8 cellular contexts compared by ENCODE assay signal in genomic region chr12:82527165-82527780, GRCh38.
A peak's percentile ranks its signal among the peaks of the same experiment; 100 is the strongest.
DNase-seq lines count a peak whose midpoint lies in the region; ATAC-seq and TF ChIP-seq lines count a peak whose summit lies in the region.

No MANE protein-coding gene starts in this region.

- no peaks in the 10 kb centered on the region for H3K9me2 ChIP-seq in PC-3 (replicated peaks; ENCODE audit: low read length)

- no peak overlapping the region for H3K23ac ChIP-seq in mesendoderm (ENCODE audit: low read length)

- H3K27me3 ChIP-seq in PC-3 (ENCODE audit: low read length) (no peaks in the 10 kb centered on the region), mesendoderm (ENCODE audit: insufficient read depth, low read length, poor library complexity) (no peaks in the 10 kb centered on the region)

- no peaks in the 10 kb centered on the region for H3K4me1 Mint-ChIP-seq in activated CD8-positive, alpha-beta memory T cell treated with anti-CD3 and anti-CD28 coated beads, Interleukin-2, amount 10 ng/mL, durations not matched to agents 7 days and 5 days

- no peak overlapping the region for H3K56ac ChIP-seq in mesendoderm (ENCODE audit: low read length)

- H3K27ac ChIP-seq in PC-3 (ENCODE audit: low read length), result no peak overlapping the region
- H3K27ac ChIP-seq in mesendoderm (ENCODE audit: low read depth, low read length), result no peak overlapping the region

- no peak overlapping the region for H2BK5ac ChIP-seq in mesendoderm (ENCODE audit: low read length)

- H2AK5ac ChIP-seq in mesendoderm (ENCODE audit: low read length), result no peak overlapping the region

- no peak for ATAC-seq in activated CD8-positive, alpha-beta memory T cell treated with anti-CD3 and anti-CD28 coated beads, Interleukin-2, amount 10 ng/mL, durations not matched to agents 7 days and 5 days
- ATAC-seq in GM21529 (IDR thresholded peaks at IDR 0.05; ENCODE audit: unreplicated experiment) (peak; percentile 69), PC-3 (peak; percentile 60), HG02884 (IDR thresholded peaks at IDR 0.05; ENCODE audit: unreplicated experiment) (no peak)

- POLR2A ChIA-PET in PC-3 (lab: Charles Lee; ENCODE audit: unreplicated experiment), result interaction anchor here (0.5 kb wide), 1 partner anchor 212 kb away, joined by 5 read pairs; no protein-coding TSS in a partner anchor

- BruUV-seq in PC-3 (replicated peaks; lab: Mats Ljungman, UMichigan), result no TSS peak

- H3K27ac Mint-ChIP-seq in activated CD8-positive, alpha-beta memory T cell treated with anti-CD3 and anti-CD28 coated beads, Interleukin-2, amount 10 ng/mL, durations not matched to agents 7 days and 5 days, result no peak overlapping the region

- no peaks in the 10 kb centered on the region for H3K4me1 ChIP-seq in PC-3 (ENCODE audit: insufficient read depth, low read length)
- no peaks in the 10 kb centered on the region for H3K4me1 ChIP-seq in mesendoderm (ENCODE audit: control insufficient read depth, low read depth, low read length)

- no CpG with 5 or more reads among the region's 5 CpGs for WGBS in mesendoderm (ENCODE audit: extremely low coverage, insufficient coverage, low lambda C conversion rate)

- no peak overlapping the region for H3K4me3 ChIP-seq in Jurkat, Clone E6-1 (ENCODE audit: low read length)
- H3K4me3 ChIP-seq in PC-3 (ENCODE audit: low read length), result no peak overlapping the region
- H3K4me3 ChIP-seq in choroid plexus epithelial cell (ENCODE audit: low read depth, low read length), result no peak overlapping the region
- no peak overlapping the region for H3K4me3 ChIP-seq in mesendoderm (ENCODE audit: low read length)

- CTCF ChIA-PET in activated CD8-positive, alpha-beta memory T cell treated with anti-CD3 and anti-CD28 coated beads, Interleukin-2, amount 10 ng/mL, durations not matched to agents 7 days and 5 days (lab: Charles Lee), result interaction anchor here (0.9 to 1.6 kb wide), 3 partner anchors 26 to 1976 kb away, joined by 3 to 4 read pairs (median 3); partner anchors contain the start of gene TMTC2
- CTCF ChIA-PET in PC-3 (lab: Charles Lee), result interaction anchor here (0.7 kb wide), 1 partner anchor 159 kb away, joined by 3 read pairs; the partner anchor contains the start of gene TMTC2

- no peaks in the 10 kb centered on the region for H4K20me1 ChIP-seq in PC-3 (ENCODE audit: low read length)

- H3K9me3 Mint-ChIP-seq in activated CD8-positive, alpha-beta memory T cell treated with anti-CD3 and anti-CD28 coated beads, Interleukin-2, amount 10 ng/mL, durations not matched to agents 7 days and 5 days (ENCODE audit: low read depth), result no peaks in the 10 kb centered on the region

- no peak overlapping the region for H3K4me3 Mint-ChIP-seq in activated CD8-positive, alpha-beta memory T cell treated with anti-CD3 and anti-CD28 coated beads, Interleukin-2, amount 10 ng/mL, durations not matched to agents 7 days and 5 days

- intact Hi-C loops in PC-3 (cut with micrococcal nuclease), result loop anchor here (1.0 to 2.0 kb wide), 3 partner anchors 101 to 156 kb away; no protein-coding TSS in a partner anchor

- no peak overlapping the region for H2BK15ac ChIP-seq in mesendoderm (replicated peaks; ENCODE audit: low read depth)

- H3K79me2 ChIP-seq in PC-3 (ENCODE audit: low read length) (no peaks in the 10 kb centered on the region), mesendoderm (ENCODE audit: control insufficient read depth, insufficient read depth, low read length) (no peaks in the 10 kb centered on the region)

- H3K36me3 ChIP-seq in PC-3 (ENCODE audit: low read depth, low read length) (no peaks in the 10 kb centered on the region; the same call in 1 of the 2 replicates), mesendoderm (ENCODE audit: control insufficient read depth, insufficient read depth, low read length) (no peaks in the 10 kb centered on the region)

- TF ChIP-seq CTCF in PC-3 (conservative IDR thresholded peaks at IDR 0.05; ENCODE audit: low read depth, low read length), result peak; percentile 97
- TF ChIP-seq CTCF in choroid plexus epithelial cell (conservative IDR thresholded peaks at IDR 0.05; ENCODE audit: low read depth, low read length), result peak; percentile 89

- DNase-seq in activated CD8-positive, alpha-beta memory T cell treated with anti-CD3 and anti-CD28 coated beads, Interleukin-2, amount 10 ng/mL, durations not matched to agents 7 days and 5 days, result peak; percentile 48
- no peak for DNase-seq in activated CD8-positive, alpha-beta memory T cell treated with anti-CD3 and anti-CD28 coated beads, Interleukin-2, amount 50 U/mL, for 4 hours
- DNase-seq in Jurkat, Clone E6-1 (ENCODE audit: low read depth, low spot score), result peak; percentile 50
- DNase-seq in PC-3 (peak; percentile 77), choroid plexus epithelial cell (ENCODE audit: low read depth) (peak; percentile 90), mesendoderm (peak; percentile 49)

- H2AFZ ChIP-seq in PC-3 (ENCODE audit: low read length), result no peak overlapping the region

- peaks cover 26% of the 10 kb centered on the region for H3K27me3 Mint-ChIP-seq in activated CD8-positive, alpha-beta memory T cell treated with anti-CD3 and anti-CD28 coated beads, Interleukin-2, amount 10 ng/mL, durations not matched to agents 7 days and 5 days

- H3K4ac ChIP-seq in mesendoderm (ENCODE audit: low read depth, low read length), result no peak overlapping the region

- H3F3A ChIP-seq in PC-3 (ENCODE audit: low read length, unreplicated experiment), result no peaks in the 10 kb centered on the region

- no peaks in the 10 kb centered on the region for H3K79me1 ChIP-seq in mesendoderm (ENCODE audit: low read length)

- H3K18ac ChIP-seq in mesendoderm (ENCODE audit: low read length), result no peak overlapping the region

- no peak overlapping the region for H3K4me2 ChIP-seq in PC-3 (ENCODE audit: low read length)
- no peak overlapping the region for H3K4me2 ChIP-seq in mesendoderm (ENCODE audit: low read length)

- H3K9me3 ChIP-seq in PC-3 (ENCODE audit: low read length), result no peaks in the 10 kb centered on the region

- no peak overlapping the region for H4K8ac ChIP-seq in mesendoderm (ENCODE audit: low read depth, low read length)

- H3K36me3 Mint-ChIP-seq in activated CD8-positive, alpha-beta memory T cell treated with anti-CD3 and anti-CD28 coated beads, Interleukin-2, amount 10 ng/mL, durations not matched to agents 7 days and 5 days, result no peaks in the 10 kb centered on the region

- H3K9ac ChIP-seq in PC-3 (ENCODE audit: low read length) (no peak overlapping the region), mesendoderm (ENCODE audit: low read length) (no peak overlapping the region)

- H4K5ac ChIP-seq in mesendoderm (ENCODE audit: low read length), result no peak overlapping the region

- H2BK120ac ChIP-seq in mesendoderm (ENCODE audit: low read depth, low read length), result no peak overlapping the region

Comparison
In these comparisons a context has a peak if more than half of its experiments do, and no peak if none do; other contexts are left out.
1. ATAC-seq: peak in GM21529 (single experiment) and PC-3 (single experiment); none in activated CD8-positive, alpha-beta memory T cell treated with anti-CD3 and anti-CD28 coated beads, Interleukin-2, amount 10 ng/mL, durations not matched to agents 7 days and 5 days (single experiment) and HG02884 (single experiment).